Comparison of ENCODE assay signal across 1 cellular context in the genomic region with DNA sequence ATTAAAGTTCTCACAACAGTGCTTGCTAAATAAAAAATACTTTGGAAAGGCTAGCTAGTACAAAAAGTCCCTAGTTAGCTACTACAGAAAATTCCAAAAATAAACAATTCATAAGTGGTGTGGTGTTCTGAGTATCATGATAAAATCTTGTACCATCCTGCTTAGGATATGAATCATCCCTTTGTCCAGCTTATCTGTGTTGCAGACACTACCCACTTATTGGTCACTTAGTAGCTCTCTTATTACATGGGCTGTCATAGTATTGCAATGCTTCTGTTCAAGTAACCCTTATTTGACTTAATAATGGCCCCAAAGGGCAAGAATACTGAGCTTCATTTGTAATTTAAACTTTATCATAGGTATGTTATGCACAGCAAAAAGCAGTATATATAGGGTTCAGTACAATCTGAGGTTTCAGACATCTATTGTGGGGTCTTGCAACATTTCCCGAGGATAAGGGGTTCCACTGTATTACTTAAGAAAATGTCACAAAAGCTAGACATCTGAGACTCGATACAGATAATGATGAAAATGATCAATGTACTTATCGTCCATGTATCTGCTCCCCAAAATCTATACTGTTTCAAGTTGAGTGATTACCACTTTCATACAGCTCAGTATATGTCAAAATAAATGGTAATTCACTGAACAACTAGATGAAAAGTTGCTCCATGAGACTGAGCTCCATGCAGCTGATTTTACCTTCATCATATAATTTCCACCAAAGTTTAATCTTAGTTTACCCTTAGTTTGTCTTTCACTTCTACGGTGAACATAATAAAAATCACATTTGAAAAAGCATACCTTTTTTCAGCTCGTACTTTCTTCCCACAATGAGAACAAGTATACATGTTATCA.
TF ChIP-seq lines count a peak whose summit lies in the region.

No MANE protein-coding gene starts in this region.

TF ChIP-seq in HepG2, 621 proteins besides CTCF, POLR2A, EP300 and RAD21 (continued from another document):
- TF ChIP-seq, protein P1, sequence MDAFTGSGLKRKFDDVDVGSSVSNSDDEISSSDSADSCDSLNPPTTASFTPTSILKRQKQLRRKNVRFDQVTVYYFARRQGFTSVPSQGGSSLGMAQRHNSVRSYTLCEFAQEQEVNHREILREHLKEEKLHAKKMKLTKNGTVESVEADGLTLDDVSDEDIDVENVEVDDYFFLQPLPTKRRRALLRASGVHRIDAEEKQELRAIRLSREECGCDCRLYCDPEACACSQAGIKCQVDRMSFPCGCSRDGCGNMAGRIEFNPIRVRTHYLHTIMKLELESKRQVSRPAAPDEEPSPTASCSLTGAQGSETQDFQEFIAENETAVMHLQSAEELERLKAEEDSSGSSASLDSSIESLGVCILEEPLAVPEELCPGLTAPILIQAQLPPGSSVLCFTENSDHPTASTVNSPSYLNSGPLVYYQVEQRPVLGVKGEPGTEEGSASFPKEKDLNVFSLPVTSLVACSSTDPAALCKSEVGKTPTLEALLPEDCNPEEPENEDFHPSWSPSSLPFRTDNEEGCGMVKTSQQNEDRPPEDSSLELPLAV (CRISPR knock-in tag; conservative IDR thresholded peaks at IDR 0.05; ENCODE audit: low read depth), result no peak
- TF ChIP-seq ATM (IDR thresholded peaks at IDR 0.05; ENCODE audit: borderline replicate concordance) (no peak), PRDM10 (CRISPR knock-in tag; IDR thresholded peaks at IDR 0.05; ENCODE audit: low read depth) (no peak), ELK4 (CRISPR knock-in tag; IDR thresholded peaks at IDR 0.05; ENCODE audit: borderline replicate concordance) (no peak), TBL1XR1 (IDR thresholded peaks at IDR 0.05; ENCODE audit: borderline replicate concordance, low read length, partially characterized antibody) (no peak), FOXA3 (CRISPR knock-in tag; IDR thresholded peaks at IDR 0.05) (no peak), TCF7L2 (IDR thresholded peaks at IDR 0.05; ENCODE audit: low read depth, low read length) (no peak), ZFP36 (IDR thresholded peaks at IDR 0.05; ENCODE audit: borderline replicate concordance, low read depth, low read length, partially characterized antibody) (no peak), ARNT (IDR thresholded peaks at IDR 0.05) (no peak), NCOA5 (CRISPR knock-in tag; IDR thresholded peaks at IDR 0.05) (no peak), ZC3H4 (CRISPR knock-in tag; IDR thresholded peaks at IDR 0.05; ENCODE audit: borderline replicate concordance) (no peak), SATB2 (CRISPR knock-in tag; IDR thresholded peaks at IDR 0.05) (no peak)
- TF ChIP-seq, protein P2, sequence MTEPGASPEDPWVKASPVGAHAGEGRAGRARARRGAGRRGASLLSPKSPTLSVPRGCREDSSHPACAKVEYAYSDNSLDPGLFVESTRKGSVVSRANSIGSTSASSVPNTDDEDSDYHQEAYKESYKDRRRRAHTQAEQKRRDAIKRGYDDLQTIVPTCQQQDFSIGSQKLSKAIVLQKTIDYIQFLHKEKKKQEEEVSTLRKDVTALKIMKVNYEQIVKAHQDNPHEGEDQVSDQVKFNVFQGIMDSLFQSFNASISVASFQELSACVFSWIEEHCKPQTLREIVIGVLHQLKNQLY (CRISPR knock-in tag; IDR thresholded peaks at IDR 0.05), result no peak
- TF ChIP-seq, protein P3, sequence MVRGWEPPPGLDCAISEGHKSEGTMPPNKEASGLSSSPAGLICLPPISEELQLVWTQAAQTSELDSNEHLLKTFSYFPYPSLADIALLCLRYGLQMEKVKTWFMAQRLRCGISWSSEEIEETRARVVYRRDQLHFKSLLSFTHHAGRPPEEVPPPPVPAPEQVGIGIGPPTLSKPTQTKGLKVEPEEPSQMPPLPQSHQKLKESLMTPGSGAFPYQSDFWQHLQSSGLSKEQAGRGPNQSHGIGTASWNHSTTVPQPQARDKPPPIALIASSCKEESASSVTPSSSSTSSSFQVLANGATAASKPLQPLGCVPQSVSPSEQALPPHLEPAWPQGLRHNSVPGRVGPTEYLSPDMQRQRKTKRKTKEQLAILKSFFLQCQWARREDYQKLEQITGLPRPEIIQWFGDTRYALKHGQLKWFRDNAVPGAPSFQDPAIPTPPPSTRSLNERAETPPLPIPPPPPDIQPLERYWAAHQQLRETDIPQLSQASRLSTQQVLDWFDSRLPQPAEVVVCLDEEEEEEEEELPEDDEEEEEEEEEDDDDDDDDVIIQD (CRISPR knock-in tag; IDR thresholded peaks at IDR 0.05; ENCODE audit: low read depth), result no peak
TF ChIP-seq in HepG2: peak in this region for 0.
